In genomic region chr1:148388260-148389026, GRCh38 we compare ENCODE assay signal across 9 cellular contexts.
A peak's percentile ranks its signal among the peaks of the same experiment; 100 is the strongest.
DNase-seq lines count a peak whose midpoint lies in the region; ATAC-seq and TF ChIP-seq lines count a peak whose summit lies in the region.
"Had no signal": no experiment of that assay in that cellular context is flagged by ENCODE, and none has a peak within 500 bp of the region (broad histone marks: within the 10 kb centered on the region; RNA-seq: fewer than 3 reads in every experiment).

No MANE protein-coding gene starts in this region.

- intact Hi-C loops in ovary (cut with DNase I) (no loop called here), testis (cut with DNase I; ENCODE audit: low total_unique reads) (no loop called here)

- H3K27me3 Mint-ChIP-seq in activated naive CD8-positive, alpha-beta T cell treated with anti-CD3 and anti-CD28 coated beads, Interleukin-2, amount 50 U/mL, for 24 hours, result peaks cover 3% of the 10 kb centered on the region

- H3K36me3 ChIP-seq in HUES48 (ENCODE audit: control insufficient read depth, insufficient read depth, low read length), result no peaks in the 10 kb centered on the region
- no peaks in the 10 kb centered on the region for H3K36me3 ChIP-seq in cardiac muscle cell
- no peaks in the 10 kb centered on the region for H3K36me3 ChIP-seq in ovary
- H3K36me3 ChIP-seq in testis (ENCODE audit: low read depth, missing control alignments), result no peaks in the 10 kb centered on the region

- H3K36me3 Mint-ChIP-seq in activated naive CD8-positive, alpha-beta T cell treated with anti-CD3 and anti-CD28 coated beads, Interleukin-2, amount 50 U/mL, for 24 hours (ENCODE audit: low read depth), result no peaks in the 10 kb centered on the region

- peak; percentile 82 for ATAC-seq in activated naive CD8-positive, alpha-beta T cell treated with anti-CD3 and anti-CD28 coated beads, Interleukin-2, amount 50 U/mL, for 24 hours

- H3K4me1 ChIP-seq in HUES48 (ENCODE audit: control insufficient read depth, insufficient read depth, low read length), result peaks cover 8% of the 10 kb centered on the region; the same call in 1 of the 2 replicates
- H3K4me1 ChIP-seq in cardiac muscle cell (ENCODE audit: low read depth), result no peaks in the 10 kb centered on the region
- H3K4me1 ChIP-seq in ovary (ENCODE audit: insufficient read depth), result no peaks in the 10 kb centered on the region
- H3K4me1 ChIP-seq in testis, result peaks cover 5% of the 10 kb centered on the region

- DNase-seq in NCI-H2227 (lab: John Stamatoyannopoulos, UW; ENCODE audit: unreplicated experiment), result peak; percentile 37
- DNase-seq in NCI-H2227 treated with DMSO at 0.1 percent for 48 hours (lab: John Stamatoyannopoulos, UW), result no peak
- DNase-seq in SKM-1 treated with dmso at 0.1 percent for 144 hours (lab: John Stamatoyannopoulos, UW; ENCODE audit: unreplicated experiment), result peak; percentile 85
- peak; percentile 87 for DNase-seq in activated naive CD8-positive, alpha-beta T cell treated with anti-CD3 and anti-CD28 coated beads, Interleukin-2, amount 50 U/mL, for 24 hours
- DNase-seq in cardiac muscle cell (ENCODE audit: low read depth in 1 of 2, low spot score in 1 of 2), result peak; percentile 64 to 95
- peak; percentile 88 to 91 (median 88) for DNase-seq in ovary
- peak; percentile 96 for DNase-seq in testis
- DNase-seq: DND-41 had no signal

- H3K9ac ChIP-seq in HUES48 (ENCODE audit: low read depth, low read length), result peak overlapping the region; percentile 78

- no peak for TF ChIP-seq EP300 in ovary (IDR thresholded peaks at IDR 0.05)

- H3K9me3 ChIP-seq in HUES48 (ENCODE audit: control insufficient read depth, insufficient read depth, low read length) (no peaks in the 10 kb centered on the region), cardiac muscle cell (ENCODE audit: low read depth) (no peaks in the 10 kb centered on the region), ovary (no peaks in the 10 kb centered on the region), testis (no peaks in the 10 kb centered on the region)

- TF ChIP-seq POLR2A in ovary (IDR thresholded peaks at IDR 0.05) (peak; percentile 74), testis (IDR thresholded peaks at IDR 0.05) (peak; percentile 31)

- H3K27me3 ChIP-seq in HUES48 (ENCODE audit: control insufficient read depth, insufficient read depth, low read length) (no peaks in the 10 kb centered on the region), cardiac muscle cell (no peaks in the 10 kb centered on the region), ovary (no peaks in the 10 kb centered on the region), testis (no peaks in the 10 kb centered on the region)

- peak overlapping the region; percentile 56 for H3K4me3 ChIP-seq in HUES48 (ENCODE audit: low read depth, low read length)
- H3K4me3 ChIP-seq in cardiac muscle cell, result peak overlapping the region; percentile 16
- H3K4me3 ChIP-seq in ovary, result peak overlapping the region; percentile 50
- peak overlapping the region; percentile 57 to 73 for H3K4me3 ChIP-seq in testis

- no peaks in the 10 kb centered on the region for H3K9me3 Mint-ChIP-seq in activated naive CD8-positive, alpha-beta T cell treated with anti-CD3 and anti-CD28 coated beads, Interleukin-2, amount 50 U/mL, for 24 hours

- H3K4me3 Mint-ChIP-seq in activated naive CD8-positive, alpha-beta T cell treated with anti-CD3 and anti-CD28 coated beads, Interleukin-2, amount 50 U/mL, for 24 hours, result peak overlapping the region; percentile 86

- H3K4me1 Mint-ChIP-seq in activated naive CD8-positive, alpha-beta T cell treated with anti-CD3 and anti-CD28 coated beads, Interleukin-2, amount 50 U/mL, for 24 hours, result peaks cover 34% of the 10 kb centered on the region

- H3K27ac Mint-ChIP-seq in activated naive CD8-positive, alpha-beta T cell treated with anti-CD3 and anti-CD28 coated beads, Interleukin-2, amount 50 U/mL, for 24 hours, result peak overlapping the region; percentile 100

- WGBS in ovary, 3 donors, result 2 to 5% (median 2%) methylated on average over 40 of the region's 40 CpGs
- 6 to 7% methylated on average over 24 to 40 of the region's 40 CpGs for WGBS in testis, 2 donors

- H3K27ac ChIP-seq in HUES48 (ENCODE audit: low read depth, low read length), result peak overlapping the region; percentile 47
- peak overlapping the region; percentile 64 for H3K27ac ChIP-seq in cardiac muscle cell
- H3K27ac ChIP-seq in ovary, result peak overlapping the region; percentile 56 to 92
- H3K27ac ChIP-seq in testis, result peak overlapping the region; percentile 92 to 94

- TF ChIP-seq CTCF in cardiac muscle cell (IDR thresholded peaks at IDR 0.05; ENCODE audit: low read depth, low read length) (no peak), ovary (IDR thresholded peaks at IDR 0.05) (no peak), testis (IDR thresholded peaks at IDR 0.05) (no peak)
